Comparison of ENCODE assay signal across 18 cellular contexts in genomic region chr6:169830876-169831275, GRCh38.
DNase-seq lines count a peak whose midpoint lies in the region; ATAC-seq and TF ChIP-seq lines count a peak whose summit lies in the region.
"Had no signal": no experiment of that assay in that cellular context is flagged by ENCODE, and none has a peak within 500 bp of the region (broad histone marks: within the 10 kb centered on the region; RNA-seq: fewer than 3 reads in every experiment).

No MANE protein-coding gene starts in this region.

- no peak overlapping the region for H3K4me3 ChIP-seq in mammary epithelial cell (replicated peaks in 1 of 3; ENCODE audit: insufficient read depth in 1 of 3, low read depth in 2 of 3, low read length in 3 of 3)
- H3K4me3 ChIP-seq in mesendoderm (ENCODE audit: low read length) = no peak overlapping the region
- H3K4me3 ChIP-seq: gastrocnemius medialis, hepatocyte, K562, psoas muscle, thoracic aorta had no signal

- no peak overlapping the region for H3K27ac Mint-ChIP-seq in MCF 10A (ENCODE audit: low read depth, unreplicated experiment)
- H3K27ac Mint-ChIP-seq: activated CD4-positive, alpha-beta memory T cell treated with anti-CD3 and anti-CD28 coated beads for 36 hours; CD8-positive, alpha-beta memory T cell had no signal

- no peak for ATAC-seq in GM21447 (IDR thresholded peaks at IDR 0.05; ENCODE audit: unreplicated experiment)
- no peak for ATAC-seq in GM19452 (IDR thresholded peaks at IDR 0.05; ENCODE audit: unreplicated experiment)

- H4K20me1 ChIP-seq in mammary epithelial cell (ENCODE audit: insufficient read depth, low read length) = no peaks in the 10 kb centered on the region

- peaks cover 6% of the 10 kb centered on the region for H3K4me1 Mint-ChIP-seq in MCF 10A (ENCODE audit: insufficient read depth, unreplicated experiment)

- no peak overlapping the region for H3K23ac ChIP-seq in mesendoderm (ENCODE audit: low read length)

- H3K27me3 ChIP-seq in mammary epithelial cell (ENCODE audit: insufficient read depth, low read length) (no peaks in the 10 kb centered on the region), mesendoderm (ENCODE audit: insufficient read depth, low read length, poor library complexity) (no peaks in the 10 kb centered on the region)
- H3K27me3 ChIP-seq: gastrocnemius medialis had no signal

- H3K9ac ChIP-seq in mammary epithelial cell (ENCODE audit: insufficient read depth, low read length) = no peak overlapping the region
- H3K9ac ChIP-seq in mesendoderm (ENCODE audit: low read length) = no peak overlapping the region

- H3K4ac ChIP-seq in mesendoderm (ENCODE audit: low read depth, low read length) = no peak overlapping the region

- POLR2A ChIA-PET in MCF 10A (lab: Yijun Ruan, JAX) (interaction anchor here (0.9 kb wide), 1 partner anchor 148 kb away, joined by 3 read pairs; no protein-coding TSS in a partner anchor), RWPE1 (lab: Yijun Ruan, JAX; ENCODE audit: low non-redundant PET) (no interaction called here)

- DNase-seq in mammary epithelial cell (peak; percentile 12), MCF 10A (ENCODE audit: unreplicated experiment) (no peak), RWPE1 (ENCODE audit: low spot score) (peak; percentile 17), mesendoderm (peak; percentile 60), D341Med (ENCODE audit: low spot score) (no peak), SHP77 treated with DMSO at 0.1 percent for 48 hours (lab: John Stamatoyannopoulos, UW) (no peak)

- no peaks in the 10 kb centered on the region for H3K36me3 Mint-ChIP-seq in MCF 10A (ENCODE audit: insufficient read depth, unreplicated experiment)
- H3K36me3 Mint-ChIP-seq: CD8-positive, alpha-beta memory T cell had no signal

- H3K4me2 ChIP-seq in mammary epithelial cell (ENCODE audit: insufficient read depth, low read depth, low read length) (no peak overlapping the region), mesendoderm (ENCODE audit: low read length) (no peak overlapping the region)
- H3K4me2 ChIP-seq: hepatocyte had no signal

- BruUV-seq in mammary epithelial cell (replicated peaks; lab: Mats Ljungman, UMichigan) (no TSS peak), MCF 10A (replicated peaks; lab: Mats Ljungman, UMichigan) (no TSS peak)

- no peak overlapping the region for H4K8ac ChIP-seq in mesendoderm (ENCODE audit: low read depth, low read length)

- in situ Hi-C loops in mammary epithelial cell (cut with MboI; ENCODE audit: low sequenced_read_pairs in 2 of 2) = loop anchor here in 1 of 2 donors (25.0 kb wide), 1 partner anchor 456 kb away; the partner anchor contains the start of gene DLL1

- no peak overlapping the region for H3K18ac ChIP-seq in mesendoderm (ENCODE audit: low read length)

- H3K27ac ChIP-seq in mammary epithelial cell (ENCODE audit: insufficient read depth, low read depth, low read length) (no peak overlapping the region), RWPE1 (no peak overlapping the region), mesendoderm (ENCODE audit: low read depth, low read length) (no peak overlapping the region)
- H3K27ac ChIP-seq: gastrocnemius medialis, hepatocyte, neutrophil, psoas muscle, thoracic aorta had no signal

- H3K9me3 ChIP-seq in mammary epithelial cell (replicated peaks; ENCODE audit: insufficient read depth, low read length) = no peaks in the 10 kb centered on the region
- H3K9me3 ChIP-seq: BE2C, gastrocnemius medialis, neutrophil, psoas muscle, thoracic aorta had no signal

- no peak overlapping the region for H2BK120ac ChIP-seq in mesendoderm (ENCODE audit: low read depth, low read length)

- no peak overlapping the region for H3K4me3 Mint-ChIP-seq in MCF 10A (ENCODE audit: unreplicated experiment)
- H3K4me3 Mint-ChIP-seq: activated CD4-positive, alpha-beta memory T cell treated with anti-CD3 and anti-CD28 coated beads for 36 hours; CD8-positive, alpha-beta memory T cell; memory B cell had no signal

- TF ChIP-seq CTCF in mammary epithelial cell (conservative IDR thresholded peaks at IDR 0.05 in 1 of 2, IDR thresholded peaks at IDR 0.05 in 1 of 2; ENCODE audit: extremely low read depth in 1 of 2, insufficient read depth in 1 of 2, low read depth in 1 of 2, low read length in 2 of 2) = peak; percentile 29 to 47
- TF ChIP-seq CTCF in MCF 10A (IDR thresholded peaks at IDR 0.05; ENCODE audit: unreplicated experiment) = no peak
- TF ChIP-seq CTCF in RWPE1 (conservative IDR thresholded peaks at IDR 0.05; ENCODE audit: low read depth) = no peak

- intact Hi-C loops in mammary epithelial cell (cut with micrococcal nuclease) (loop anchor here (1.0 to 10.0 kb wide), 10 partner anchors 41 to 698 kb away; partner anchors contain the start of gene FAM120B), MCF 10A (cut with micrococcal nuclease) (loop anchor here (1.0 to 10.0 kb wide), 5 partner anchors 40 to 874 kb away; no protein-coding TSS in a partner anchor)

- CTCF ChIA-PET in mammary epithelial cell (lab: Charles Lee; ENCODE audit: low non-redundant PET) (interaction anchor here (0.6 kb wide), 1 partner anchor 395 kb away, joined by 3 read pairs; no protein-coding TSS in a partner anchor), MCF 10A (lab: Yijun Ruan, JAX) (interaction anchor here (0.6 to 3.8 kb wide), 29 partner anchors 8 to 928 kb away, joined by 3 to 65 read pairs (median 5); partner anchors contain the start of gene DLL1), RWPE1 (lab: Yijun Ruan, JAX) (interaction anchor here (0.5 to 2.7 kb wide), 14 partner anchors 10 to 929 kb away, joined by 3 to 39 read pairs (median 4); partner anchors contain the start of gene DLL1)

- H3K79me1 ChIP-seq in mesendoderm (ENCODE audit: low read length) = no peaks in the 10 kb centered on the region

- no peaks in the 10 kb centered on the region for H3K36me3 ChIP-seq in mammary epithelial cell (ENCODE audit: insufficient read depth, low read length)
- H3K36me3 ChIP-seq in mesendoderm (ENCODE audit: control insufficient read depth, insufficient read depth, low read length) = no peaks in the 10 kb centered on the region
- H3K36me3 ChIP-seq: BE2C, gastrocnemius medialis, neutrophil, thoracic aorta had no signal

- dilution Hi-C loops in mammary epithelial cell (cut with HindIII; ENCODE audit: low sequenced_read_pairs) = loop anchor here (10.0 to 25.0 kb wide), 3 partner anchors 134 to 434 kb away; no protein-coding TSS in a partner anchor

- no peak overlapping the region for H2AFZ ChIP-seq in mammary epithelial cell (ENCODE audit: low read depth, low read length)
- H2AFZ ChIP-seq: hepatocyte had no signal

- H3K4me1 ChIP-seq in mammary epithelial cell (ENCODE audit: insufficient read depth, low read length) (peaks cover 20% of the 10 kb centered on the region), mesendoderm (ENCODE audit: control insufficient read depth, low read depth, low read length) (no peaks in the 10 kb centered on the region)
- H3K4me1 ChIP-seq: BE2C, gastrocnemius medialis, psoas muscle had no signal

- 67% methylated on average over 11 of the region's 12 CpGs for WGBS in mammary epithelial cell (ENCODE audit: low coverage, missing lambda C conversion rate)
- WGBS in mesendoderm (ENCODE audit: extremely low coverage, insufficient coverage, low lambda C conversion rate) = no CpG with 5 or more reads among the region's 12 CpGs

- no peak overlapping the region for H2AK5ac ChIP-seq in mesendoderm (ENCODE audit: low read length)

- H4K5ac ChIP-seq in mesendoderm (ENCODE audit: low read length) = no peak overlapping the region

- H3K9me3 Mint-ChIP-seq in MCF 10A (ENCODE audit: unreplicated experiment) = peaks cover 6% of the 10 kb centered on the region

- no peak overlapping the region for H3K56ac ChIP-seq in mesendoderm (ENCODE audit: low read length)

- no peak overlapping the region for H2BK5ac ChIP-seq in mesendoderm (ENCODE audit: low read length)

- H3K27me3 Mint-ChIP-seq in MCF 10A (ENCODE audit: insufficient read depth, unreplicated experiment) = peaks cover 73% of the 10 kb centered on the region

- H2BK15ac ChIP-seq in mesendoderm (replicated peaks; ENCODE audit: low read depth) = no peak overlapping the region

- no peaks in the 10 kb centered on the region for H3K79me2 ChIP-seq in mammary epithelial cell (ENCODE audit: insufficient read depth, low read length)
- H3K79me2 ChIP-seq in mesendoderm (ENCODE audit: control insufficient read depth, insufficient read depth, low read length) = no peaks in the 10 kb centered on the region
- H3K79me2 ChIP-seq: hepatocyte had no signal

Comparison
In these comparisons a context has a peak if more than half of its experiments do, and no peak if none do; other contexts are left out.
1. DNase-seq: peak in mammary epithelial cell (single experiment), RWPE1 (single experiment) and mesendoderm (single experiment); none in MCF 10A (single experiment), D341Med (single experiment) and SHP77 treated with DMSO at 0.1 percent for 48 hours (single experiment).
2. CTCF ChIP-seq: peak in mammary epithelial cell (2 of 2); none in MCF 10A (single experiment) and RWPE1 (single experiment).